Comparison of ENCODE assay signal across 23 cellular contexts in genomic region chr11:92667446-92668165, GRCh38.
A peak's percentile ranks its signal among the peaks of the same experiment; 100 is the strongest.
DNase-seq lines count a peak whose midpoint lies in the region; TF ChIP-seq lines count a peak whose summit lies in the region.
"Had no signal": no experiment of that assay in that cellular context is flagged by ENCODE, and none has a peak within 500 bp of the region (broad histone marks: within the 10 kb centered on the region; RNA-seq: fewer than 3 reads in every experiment).

No MANE protein-coding gene starts in this region.

- H3K27ac ChIP-seq in H9 (ENCODE audit: insufficient read length, low read depth, low read length) = no peak overlapping the region
- no peak overlapping the region for H3K27ac ChIP-seq in mesenchymal stem cell (ENCODE audit: low read length, poor library complexity, severe bottlenecking)
- H3K27ac ChIP-seq: esophagus squamous epithelium, lower lobe of right lung, RWPE1, thyroid gland, VCaP had no signal

- TF ChIP-seq CTCF in H9 (conservative IDR thresholded peaks at IDR 0.05) = no peak

- H3K4me1 Mint-ChIP-seq in H9 = peaks cover 38 to 44% of the 10 kb centered on the region in 2 experiments
- H3K4me1 Mint-ChIP-seq in activated T-cell treated with anti-CD3 and anti-CD28 coated beads, Interleukin-2, amount 50 U/mL, for 24 hours (ENCODE audit: low read depth) = no peaks in the 10 kb centered on the region
- H3K4me1 Mint-ChIP-seq: activated naive CD8-positive, alpha-beta T cell treated with anti-CD3 and anti-CD28 coated beads, Interleukin-2, amount 50 U/mL, for 24 hours; naive thymus-derived CD8-positive, alpha-beta T cell; stimulated activated effector memory CD8-positive, alpha-beta T cell treated with anti-CD3 and anti-CD28 coated beads, Interleukin-12 subunit alpha, Interleukin-12 subunit beta, amount 100 ng/mL, for 72 hours had no signal

- no peak overlapping the region for H2BK20ac ChIP-seq in H9 (ENCODE audit: low read depth, low read length, poor library complexity, severe bottlenecking)

- H3K36me3 Mint-ChIP-seq in H9 (ENCODE audit: insufficient read depth in 1 of 3, low read depth in 3 of 3) = 0 out of 7 replicates have a peak, but pooled peaks cover 0 to 2% (median 0%) of the 10 kb centered on the region in 3 experiments
- no peaks in the 10 kb centered on the region for H3K36me3 Mint-ChIP-seq in activated T-cell treated with anti-CD3 and anti-CD28 coated beads, Interleukin-2, amount 50 U/mL, for 24 hours (ENCODE audit: low read depth)
- H3K36me3 Mint-ChIP-seq: naive thymus-derived CD8-positive, alpha-beta T cell; stimulated activated effector memory CD8-positive, alpha-beta T cell treated with anti-CD3 and anti-CD28 coated beads, Interleukin-12 subunit alpha, Interleukin-12 subunit beta, amount 100 ng/mL, for 72 hours had no signal

- no peaks in the 10 kb centered on the region for H4K20me1 ChIP-seq in H9 (ENCODE audit: control insufficient read depth, insufficient read depth, insufficient read length)

- H2AFZ ChIP-seq in H9 (ENCODE audit: low read length) = no peak overlapping the region
- no peak overlapping the region for H2AFZ ChIP-seq in mesenchymal stem cell (ENCODE audit: low read depth, low read length)

- no peak overlapping the region for H4K91ac ChIP-seq in H9 (ENCODE audit: insufficient read length, low read depth, low read length)
- no peak overlapping the region for H4K91ac ChIP-seq in mesenchymal stem cell (ENCODE audit: low read length)

- H3K23me2 ChIP-seq in H9 (ENCODE audit: insufficient read length, low read depth, low read length, poor library complexity, severe bottlenecking) = no peaks in the 10 kb centered on the region

- no peak overlapping the region for H3K56ac ChIP-seq in H9 (ENCODE audit: insufficient read length, low read depth, low read length)

- no peak overlapping the region for H2AK5ac ChIP-seq in H9 (ENCODE audit: insufficient read length, low read length)
- no peak overlapping the region for H2AK5ac ChIP-seq in mesenchymal stem cell (ENCODE audit: low read length, severe bottlenecking)

- no peaks in the 10 kb centered on the region for H3K27me3 Mint-ChIP-seq in H9 (ENCODE audit: low read depth)
- no peaks in the 10 kb centered on the region for H3K27me3 Mint-ChIP-seq in activated T-cell treated with anti-CD3 and anti-CD28 coated beads, Interleukin-2, amount 50 U/mL, for 24 hours
- H3K27me3 Mint-ChIP-seq: activated CD8-positive, alpha-beta T cell treated with anti-CD3 and anti-CD28 coated beads for 36 hours; activated naive CD8-positive, alpha-beta T cell treated with anti-CD3 and anti-CD28 coated beads, Interleukin-2, amount 50 U/mL, for 24 hours; naive thymus-derived CD8-positive, alpha-beta T cell had no signal

- DNase-seq in H9 = peak; percentile 36
- DNase-seq in NCI-H345 (lab: John Stamatoyannopoulos, UW) = peak; percentile 97
- peak; percentile 58 for DNase-seq in ecto neural progenitor cell (ENCODE audit: low spot score)
- DNase-seq in pons (ENCODE audit: low spot score) = peak; percentile 30
- no peak for DNase-seq in mesenchymal stem cell
- no peak for DNase-seq in LoVo (ENCODE audit: low spot score)
- DNase-seq in activated T-cell treated with anti-CD3 and anti-CD28 coated beads, Interleukin-2, amount 50 U/mL, for 24 hours = no peak
- DNase-seq: activated CD8-positive, alpha-beta T cell treated with anti-CD3 and anti-CD28 coated beads for 36 hours; activated naive CD8-positive, alpha-beta T cell treated with anti-CD3 and anti-CD28 coated beads, Interleukin-2, amount 50 U/mL, for 24 hours; activated T-cell treated with anti-CD3 and anti-CD28 coated beads, Interleukin-2, amount 50 U/mL, for 72 hours; esophagus squamous epithelium; glutamatergic neuron; Karpas-422; lower lobe of right lung; naive thymus-derived CD8-positive, alpha-beta T cell; NCI-H1436; NK-92 treated with Interleukin-12 subunit alpha and Interleukin-12 subunit beta, amount 100 ng/mL, for 24 hours; T-helper 1 cell; thyroid gland had no signal

- peak overlapping the region; percentile 3 to 80 (median 38); a peak in 4 of 7 replicates for H3K27ac Mint-ChIP-seq in H9
- no peak overlapping the region for H3K27ac Mint-ChIP-seq in activated T-cell treated with anti-CD3 and anti-CD28 coated beads, Interleukin-2, amount 50 U/mL, for 24 hours
- H3K27ac Mint-ChIP-seq: activated CD8-positive, alpha-beta T cell treated with anti-CD3 and anti-CD28 coated beads for 36 hours; activated naive CD8-positive, alpha-beta T cell treated with anti-CD3 and anti-CD28 coated beads, Interleukin-2, amount 50 U/mL, for 24 hours; activated T-cell treated with anti-CD3 and anti-CD28 coated beads, Interleukin-2, amount 50 U/mL, for 72 hours; naive thymus-derived CD8-positive, alpha-beta T cell; stimulated activated effector memory CD8-positive, alpha-beta T cell treated with anti-CD3 and anti-CD28 coated beads, Interleukin-12 subunit alpha, Interleukin-12 subunit beta, amount 100 ng/mL, for 72 hours had no signal

- H3T11ph ChIP-seq in H9 (ENCODE audit: low read length) = no peak overlapping the region

- no peaks in the 10 kb centered on the region for H3K9me3 Mint-ChIP-seq in H9
- peaks cover 6% of the 10 kb centered on the region for H3K9me3 Mint-ChIP-seq in activated T-cell treated with anti-CD3 and anti-CD28 coated beads, Interleukin-2, amount 50 U/mL, for 24 hours
- H3K9me3 Mint-ChIP-seq: activated CD8-positive, alpha-beta T cell treated with anti-CD3 and anti-CD28 coated beads for 36 hours; activated naive CD8-positive, alpha-beta T cell treated with anti-CD3 and anti-CD28 coated beads, Interleukin-2, amount 50 U/mL, for 24 hours had no signal

- no peak overlapping the region for H3K23ac ChIP-seq in H9 (ENCODE audit: insufficient read length, low read depth, low read length)
- no peak overlapping the region for H3K23ac ChIP-seq in mesenchymal stem cell (ENCODE audit: low read length in 2 of 2)

- no peak overlapping the region for H3K4me3 Mint-ChIP-seq in H9
- H3K4me3 Mint-ChIP-seq in activated T-cell treated with anti-CD3 and anti-CD28 coated beads, Interleukin-2, amount 50 U/mL, for 24 hours = no peak overlapping the region
- H3K4me3 Mint-ChIP-seq: activated CD8-positive, alpha-beta T cell treated with anti-CD3 and anti-CD28 coated beads for 36 hours; activated naive CD8-positive, alpha-beta T cell treated with anti-CD3 and anti-CD28 coated beads, Interleukin-2, amount 50 U/mL, for 24 hours; activated T-cell treated with anti-CD3 and anti-CD28 coated beads, Interleukin-2, amount 50 U/mL, for 72 hours; naive thymus-derived CD8-positive, alpha-beta T cell; stimulated activated effector memory CD8-positive, alpha-beta T cell treated with anti-CD3 and anti-CD28 coated beads, Interleukin-12 subunit alpha, Interleukin-12 subunit beta, amount 100 ng/mL, for 72 hours had no signal

- no peak overlapping the region for H2BK12ac ChIP-seq in H9 (ENCODE audit: insufficient read length, low read depth, low read length)
- no peak overlapping the region for H2BK12ac ChIP-seq in mesenchymal stem cell (ENCODE audit: low read length in 2 of 2)

- H3K79me1 ChIP-seq in H9 (ENCODE audit: insufficient read depth, low read depth, low read length, poor library complexity, severe bottlenecking) (no peaks in the 10 kb centered on the region), mesenchymal stem cell (replicated peaks; ENCODE audit: low read length, poor library complexity, severe bottlenecking) (no peaks in the 10 kb centered on the region)

- H3K36me3 ChIP-seq in mesenchymal stem cell (ENCODE audit: control insufficient read depth in 1 of 2, insufficient read depth in 2 of 2, low read depth in 1 of 2, low read length in 2 of 2) = no peaks in the 10 kb centered on the region
- H3K36me3 ChIP-seq: esophagus squamous epithelium, HAP-1, lower lobe of right lung, thyroid gland had no signal

- H3K27me3 ChIP-seq in H9 (ENCODE audit: insufficient read depth, low read length) (no peaks in the 10 kb centered on the region), mesenchymal stem cell (ENCODE audit: control insufficient read depth in 1 of 2, insufficient read depth in 1 of 2, low read length in 2 of 2) (no peaks in the 10 kb centered on the region)
- H3K27me3 ChIP-seq: esophagus squamous epithelium, thyroid gland had no signal

- H3K4me3 ChIP-seq in mesenchymal stem cell (ENCODE audit: insufficient read depth in 1 of 2, low read depth in 1 of 2, low read length in 2 of 2) = no peak overlapping the region
- H3K4me3 ChIP-seq: esophagus squamous epithelium, HAP-1, lower lobe of right lung, thyroid gland had no signal

- no peak overlapping the region for H4K5ac ChIP-seq in H9 (ENCODE audit: insufficient read length, low read depth, low read length)

- H3K9me3 ChIP-seq in H9 (ENCODE audit: control insufficient read depth, low read depth, low read length) (no peaks in the 10 kb centered on the region), mesenchymal stem cell (ENCODE audit: control insufficient read depth, low read length) (no peaks in the 10 kb centered on the region)
- H3K9me3 ChIP-seq: esophagus squamous epithelium, HAP-1, lower lobe of right lung, thyroid gland had no signal

- H2BK120ac ChIP-seq in H9 (ENCODE audit: low read depth, low read length, poor library complexity, severe bottlenecking) (no peak overlapping the region), mesenchymal stem cell (ENCODE audit: low read depth, low read length) (no peak overlapping the region)

- no CpG with 5 or more reads among the region's 6 CpGs for WGBS in H9 (ENCODE audit: extremely low coverage, insufficient read length, low lambda C conversion rate)
- 63% methylated on average over 6 of the region's 6 CpGs for WGBS in mesenchymal stem cell

- H3K4ac ChIP-seq in H9 (ENCODE audit: low read depth, low read length) = no peak overlapping the region
- no peak overlapping the region for H3K4ac ChIP-seq in mesenchymal stem cell (ENCODE audit: low read depth in 1 of 2, low read length in 2 of 2)

- no peaks in the 10 kb centered on the region for H3K79me2 ChIP-seq in H9 (ENCODE audit: insufficient read depth, low read length)

- H3K9ac ChIP-seq in H9 (ENCODE audit: extremely low read depth, insufficient read length, low read length) (no peak overlapping the region), mesenchymal stem cell (ENCODE audit: low read length) (no peak overlapping the region)

- H2BK15ac ChIP-seq in H9 (ENCODE audit: low read depth, low read length) (no peak overlapping the region), mesenchymal stem cell (ENCODE audit: low read depth, poor library complexity, severe bottlenecking) (no peak overlapping the region)

- H3K18ac ChIP-seq in H9 (ENCODE audit: insufficient read length, low read depth, low read length) (no peak overlapping the region), mesenchymal stem cell (ENCODE audit: low read depth in 1 of 2, low read length in 2 of 2) (no peak overlapping the region)

- H4K8ac ChIP-seq in H9 (replicated peaks; ENCODE audit: insufficient read length, low read depth, low read length) (no peak overlapping the region), mesenchymal stem cell (ENCODE audit: low read length) (no peak overlapping the region)

- H3K4me2 ChIP-seq in H9 (ENCODE audit: insufficient read depth, insufficient read length, low read length) = no peak overlapping the region
- no peak overlapping the region for H3K4me2 ChIP-seq in mesenchymal stem cell (ENCODE audit: low read length, poor library complexity, severe bottlenecking)

- H3K4me1 ChIP-seq in H9 (ENCODE audit: insufficient read depth, low read length) (peaks cover 4% of the 10 kb centered on the region; the same call in 1 of the 2 replicates), mesenchymal stem cell (ENCODE audit: control insufficient read depth, insufficient read depth, low read depth, low read length) (no peaks in the 10 kb centered on the region)
- H3K4me1 ChIP-seq: esophagus squamous epithelium, HAP-1, lower lobe of right lung, thyroid gland had no signal

- H3K14ac ChIP-seq in H9 (ENCODE audit: insufficient read depth, low read length) (no peak overlapping the region), mesenchymal stem cell (ENCODE audit: low read length in 2 of 2) (no peak overlapping the region)

- H2BK5ac ChIP-seq in H9 (ENCODE audit: insufficient read length, low read length) (no peak overlapping the region), mesenchymal stem cell (ENCODE audit: low read depth, low read length, poor library complexity, severe bottlenecking) (no peak overlapping the region)

Comparison
In these comparisons a context has a peak if more than half of its experiments do, and no peak if none do; other contexts are left out.
1. DNase-seq: peak in H9 (single experiment), NCI-H345 (single experiment), ecto neural progenitor cell (single experiment) and pons (single experiment); none in mesenchymal stem cell (single experiment), LoVo (single experiment) and activated T-cell treated with anti-CD3 and anti-CD28 coated beads, Interleukin-2, amount 50 U/mL, for 24 hours (single experiment).